Comparison of ENCODE assay signal across 23 cellular contexts in genomic region chr17:32256695-32257013, GRCh38. TPM values are rescaled to one million over a fixed set of nuclear protein-coding genes. Genes with fewer than 3 reads are reported as not detected.
DNase-seq lines count a peak whose midpoint lies in the region; TF ChIP-seq lines count a peak whose summit lies in the region.
"Had no signal": no experiment of that assay in that cellular context is flagged by ENCODE, and none has a peak within 500 bp of the region (broad histone marks: within the 10 kb centered on the region; RNA-seq: fewer than 3 reads in every experiment).

No MANE protein-coding gene starts in this region.

- H3K4me3 ChIP-seq in BLaER1 (no peak overlapping the region), OCI-LY3 (ENCODE audit: low read length) (no peak overlapping the region), fibroblast of lung (replicated peaks in 1 of 4; ENCODE audit: control extremely low read depth in 1 of 4, insufficient read depth in 1 of 4, low read depth in 3 of 4, low read length in 4 of 4) (no peak overlapping the region), MG63 (no peak overlapping the region), PC-9 (no peak overlapping the region)

- POLR2A ChIA-PET in PC-9 (lab: Charles Lee; ENCODE audit: unreplicated experiment): no interaction called here

- H3K27me3 ChIP-seq in BLaER1 (peaks cover 9% of the 10 kb centered on the region; the same call in 1 of the 2 replicates), OCI-LY3 (ENCODE audit: low read depth, low read length) (peaks cover 52% of the 10 kb centered on the region), fibroblast of lung (ENCODE audit: control insufficient read depth, insufficient read depth, low read length) (no peaks in the 10 kb centered on the region), MG63 (no peaks in the 10 kb centered on the region), PC-9 (ENCODE audit: insufficient read depth, low read depth) (peaks cover 7% of the 10 kb centered on the region; the same call in 1 of the 2 replicates)
- H3K27me3 ChIP-seq: BE2C had no signal

- peak overlapping the region; percentile 65 for H3K4me2 ChIP-seq in BLaER1
- H3K4me2 ChIP-seq in OCI-LY3 (ENCODE audit: low read length): peak overlapping the region; percentile 19; the same call in 1 of the 2 replicates
- peak overlapping the region; percentile 50 for H3K4me2 ChIP-seq in fibroblast of lung (ENCODE audit: extremely low read depth, insufficient read depth, low read length)
- H3K4me2 ChIP-seq in PC-9: no peak overlapping the region

- H4K20me1 ChIP-seq in BLaER1 (no peaks in the 10 kb centered on the region), OCI-LY3 (ENCODE audit: insufficient read depth, low read length) (no peaks in the 10 kb centered on the region), fibroblast of lung (ENCODE audit: control insufficient read depth, extremely low read depth, insufficient read depth, low read length) (no peaks in the 10 kb centered on the region), PC-9 (ENCODE audit: insufficient read depth) (no peaks in the 10 kb centered on the region)

- no peak for DNase-seq in fibroblast of lung (ENCODE audit: low read depth in 2 of 2)
- DNase-seq in posterior vena cava (ENCODE audit: low spot score): peak; percentile 81
- no peak for DNase-seq in NCI-H187 (lab: John Stamatoyannopoulos, UW)
- DNase-seq in MG63: no peak
- no peak for DNase-seq in nucleus accumbens (lab: John Stamatoyannopoulos, UW)
- no peak for DNase-seq in PC-9
- DNase-seq: 8988T; BE2C; CD8-positive, alpha-beta memory T cell; DMS53; EL; H7; Kasumi-1; MM.1S; NCI-H1092 treated with DMSO at 0.1 percent for 48 hours; NCI-H2081 treated with DMSO at 0.1 percent for 48 hours; NCI-H774; PC-3; SIG-M5 had no signal

- H3F3A ChIP-seq in PC-9 (ENCODE audit: insufficient read depth, low read depth): no peaks in the 10 kb centered on the region

- intact Hi-C loops in posterior vena cava (cut with DNase I): no loop called here
- intact Hi-C loops in PC-9 (cut with micrococcal nuclease; ENCODE audit: unreplicated experiment): loop anchor here (10.0 kb wide), 1 partner anchor 498 kb away; no protein-coding TSS in a partner anchor

- BruUV-seq in PC-9 (replicated peaks; lab: Mats Ljungman, UMichigan): no TSS peak

- CTCF ChIA-PET in PC-9 (lab: Charles Lee): no interaction called here

- H3K79me2 ChIP-seq in OCI-LY3 (ENCODE audit: low read length) (no peaks in the 10 kb centered on the region), fibroblast of lung (ENCODE audit: control insufficient read depth, insufficient read depth, low read length) (no peaks in the 10 kb centered on the region), PC-9 (ENCODE audit: low read depth) (no peaks in the 10 kb centered on the region)

- no peaks in the 10 kb centered on the region for H3K9me2 ChIP-seq in PC-9 (ENCODE audit: insufficient read depth)

- H3K27ac ChIP-seq in BLaER1 (no peak overlapping the region), OCI-LY3 (ENCODE audit: low read length) (no peak overlapping the region), fibroblast of lung (ENCODE audit: insufficient read depth, low read length) (no peak overlapping the region), PC-9 (no peak overlapping the region)
- H3K27ac ChIP-seq: HL-60, RWPE1 had no signal

- H3K4me1 ChIP-seq in BLaER1 (peaks cover 24% of the 10 kb centered on the region), OCI-LY3 (ENCODE audit: low read length) (peaks cover 10% of the 10 kb centered on the region), fibroblast of lung (ENCODE audit: control insufficient read depth, extremely low read depth, insufficient read depth, low read length) (peaks cover 9% of the 10 kb centered on the region), PC-9 (replicated peaks; ENCODE audit: insufficient read depth) (no peaks in the 10 kb centered on the region)
- H3K4me1 ChIP-seq: BE2C had no signal

- H3K9me3 ChIP-seq in BLaER1 (no peaks in the 10 kb centered on the region), OCI-LY3 (ENCODE audit: insufficient read depth, low read length) (no peaks in the 10 kb centered on the region), fibroblast of lung (ENCODE audit: control insufficient read depth, insufficient read depth, low read depth, low read length) (no peaks in the 10 kb centered on the region), MG63 (no peaks in the 10 kb centered on the region), PC-9 (ENCODE audit: insufficient read depth, low read depth) (no peaks in the 10 kb centered on the region)
- H3K9me3 ChIP-seq: BE2C had no signal

- TF ChIP-seq CTCF in OCI-LY3 (IDR thresholded peaks at IDR 0.05; ENCODE audit: low read depth, low read length): no peak
- no peak for TF ChIP-seq CTCF in fibroblast of lung (conservative IDR thresholded peaks at IDR 0.05 in 1 of 2, IDR thresholded peaks at IDR 0.05 in 1 of 2; ENCODE audit: low read depth in 1 of 2, low read length in 2 of 2)
- TF ChIP-seq CTCF in PC-9 (conservative IDR thresholded peaks at IDR 0.05): no peak

- H2AFZ ChIP-seq in OCI-LY3 (ENCODE audit: low read depth, low read length) (0 out of 2 replicates have a peak overlapping the region, but pooled peaks have one; percentile 11), fibroblast of lung (ENCODE audit: low read length) (no peak overlapping the region), PC-9 (no peak overlapping the region)

- no peak overlapping the region for H3K9ac ChIP-seq in BLaER1
- H3K9ac ChIP-seq in OCI-LY3 (ENCODE audit: low read length): no peak overlapping the region
- H3K9ac ChIP-seq in fibroblast of lung (ENCODE audit: insufficient read depth, low read length): no peak overlapping the region

- H3K36me3 ChIP-seq in BLaER1 (no peaks in the 10 kb centered on the region), OCI-LY3 (replicated peaks; ENCODE audit: low read depth, low read length) (no peaks in the 10 kb centered on the region), fibroblast of lung (ENCODE audit: control insufficient read depth, insufficient read depth, low read length) (no peaks in the 10 kb centered on the region), MG63 (no peaks in the 10 kb centered on the region), PC-9 (ENCODE audit: low read depth) (no peaks in the 10 kb centered on the region)
- H3K36me3 ChIP-seq: BE2C had no signal

RNA-seq across cellular contexts. Expression of gene RHBDL3, which starts 9.0 kb away (rescaled TPM):
- total RNA-seq in fibroblast of lung: 0.17 and 0.26 TPM in 2 replicates
- polyA plus RNA-seq in fibroblast of lung: 0.36 and 0.43 TPM in 2 replicates
- polyA plus RNA-seq in fibroblast of lung (2012): 0.45 and 0.62 TPM in 2 replicates
- polyA minus RNA-seq in fibroblast of lung (ENCODE audit: low replicate concordance): 0.19 and 2.0 TPM in 2 replicates
- under 1 TPM in 1 of 2 donors, not detected in 1; 0.86 TPM for total RNA-seq in posterior vena cava
- total RNA-seq in MG63 (2014; rRNA removed; shearing (Covaris generic); ENCODE audit: low replicate concordance): 0.42 and 0.89 TPM in 2 replicates
- 0.25 TPM in 1 of 2 replicates, not detected in the other for total RNA-seq in PC-9 (2021)
- total RNA-seq: PC-3 had no signal
- polyA plus RNA-seq: CD8-positive, alpha-beta memory T cell had no signal
